Comparison of ENCODE assay signal across 23 cellular contexts in genomic region chr13:90281709-90282108, GRCh38.
"Had no signal": no experiment of that assay in that cellular context is flagged by ENCODE, and none has a peak within 500 bp of the region (broad histone marks: within the 10 kb centered on the region; RNA-seq: fewer than 3 reads in every experiment).

No MANE protein-coding gene starts in this region.

- H3K27ac Mint-ChIP-seq: activated CD4-positive, alpha-beta memory T cell treated with anti-CD3 and anti-CD28 coated beads, Interleukin-2, amount 10 ng/mL, durations not matched to agents 7 days and 5 days; activated CD4-positive, alpha-beta T cell treated with anti-CD3 and anti-CD28 coated beads, Interleukin-2, amount 10 ng/mL, durations not matched to agents 24 days and 14 days; activated CD8-positive, alpha-beta memory T cell treated with anti-CD3 and anti-CD28 coated beads, Interleukin-2, amount 10 ng/mL, durations not matched to agents 7 days and 5 days; activated naive CD4-positive, alpha-beta T cell treated with anti-CD3 and anti-CD28 coated beads, Interleukin-2, amount 50 U/mL, for 24 hours; brain; dendritic cell treated with granulocyte-macrophage colony-stimulating factor and Interleukin-4, amounts not matched to agents 40 ng/mL and 50 ng/mL, for 4 days; naive thymus-derived CD4-positive, alpha-beta T cell; stimulated activated naive B cell treated with anti-CD40 and anti-IgM and Interleukin-4, amounts not matched to agents 10 μg/mL and 1 μg/mL and 100 μg/mL, for 72 hours had no signal

- ATAC-seq: activated CD4-positive, CD25-positive, alpha-beta regulatory T cell treated with anti-CD3 and anti-CD28 coated beads, Interleukin-2, amount 50 U/mL, for 24 hours; activated CD8-positive, alpha-beta memory T cell treated with anti-CD3 and anti-CD28 coated beads, Interleukin-2, amount 10 ng/mL, durations not matched to agents 7 days and 5 days; left lobe of liver; naive thymus-derived CD4-positive, alpha-beta T cell; stimulated activated naive B cell treated with anti-CD40 and anti-IgM and Interleukin-4, amounts not matched to agents 10 μg/mL and 1 μg/mL and 100 μg/mL, for 72 hours had no signal

- H3K27me3 ChIP-seq: transverse colon had no signal

- H3K27me3 Mint-ChIP-seq: activated CD4-positive, alpha-beta memory T cell treated with anti-CD3 and anti-CD28 coated beads, Interleukin-2, amount 10 ng/mL, durations not matched to agents 7 days and 5 days; activated CD4-positive, alpha-beta T cell treated with anti-CD3 and anti-CD28 coated beads, Interleukin-2, amount 10 ng/mL, durations not matched to agents 24 days and 14 days; activated CD8-positive, alpha-beta memory T cell treated with anti-CD3 and anti-CD28 coated beads, Interleukin-2, amount 10 ng/mL, durations not matched to agents 7 days and 5 days; activated naive CD4-positive, alpha-beta T cell treated with anti-CD3 and anti-CD28 coated beads, Interleukin-2, amount 50 U/mL, for 24 hours; dendritic cell treated with granulocyte-macrophage colony-stimulating factor and Interleukin-4, amounts not matched to agents 40 ng/mL and 50 ng/mL, for 4 days; naive thymus-derived CD4-positive, alpha-beta T cell; stimulated activated naive B cell treated with anti-CD40 and anti-IgM and Interleukin-4, amounts not matched to agents 10 μg/mL and 1 μg/mL and 100 μg/mL, for 72 hours had no signal

- DNase-seq: activated CD4-positive, alpha-beta memory T cell treated with anti-CD3 and anti-CD28 coated beads, Interleukin-2, amount 10 ng/mL, durations not matched to agents 7 days and 5 days; activated CD4-positive, alpha-beta T cell treated with anti-CD3 and anti-CD28 coated beads, Interleukin-2, amount 10 ng/mL, durations not matched to agents 24 days and 14 days; activated CD8-positive, alpha-beta memory T cell treated with anti-CD3 and anti-CD28 coated beads, Interleukin-2, amount 10 ng/mL, durations not matched to agents 7 days and 5 days; activated effector memory CD4-positive, alpha-beta T cell treated with anti-CD3 and anti-CD28 coated beads, Interleukin-2, amount 50 U/mL, for 16 hours; activated T-cell treated with anti-CD3 and anti-CD28 coated beads for 4 hours; aorta; effector CD8-positive, alpha-beta T cell; erythroblast; foreskin fibroblast; kidney; naive thymus-derived CD4-positive, alpha-beta T cell; stimulated activated CD4-positive, alpha-beta T cell treated with anti-CD3 and anti-CD28 coated beads, Interleukin-2, amount 100 ng/mL, for 48 hours; stimulated activated CD8-positive, alpha-beta memory T cell treated with anti-CD3 and anti-CD28 coated beads, Interleukin-4, amount 100 ng/mL, for 48 hours; stimulated activated naive B cell treated with anti-CD40 and anti-IgM and Interleukin-4, amounts not matched to agents 10 μg/mL and 1 μg/mL and 100 μg/mL, for 72 hours; transverse colon had no signal

- H3K36me3 ChIP-seq: prostate gland, transverse colon had no signal

- H3K9me3 Mint-ChIP-seq: activated CD4-positive, alpha-beta memory T cell treated with anti-CD3 and anti-CD28 coated beads, Interleukin-2, amount 10 ng/mL, durations not matched to agents 7 days and 5 days; activated CD4-positive, alpha-beta T cell treated with anti-CD3 and anti-CD28 coated beads, Interleukin-2, amount 10 ng/mL, durations not matched to agents 24 days and 14 days; brain; dendritic cell treated with granulocyte-macrophage colony-stimulating factor and Interleukin-4, amounts not matched to agents 40 ng/mL and 50 ng/mL, for 4 days; neural crest cell had no signal

- H3K4me1 ChIP-seq: prostate gland had no signal

- H3K4me3 Mint-ChIP-seq: activated CD4-positive, alpha-beta memory T cell treated with anti-CD3 and anti-CD28 coated beads, Interleukin-2, amount 10 ng/mL, durations not matched to agents 7 days and 5 days; activated CD4-positive, alpha-beta T cell treated with anti-CD3 and anti-CD28 coated beads, Interleukin-2, amount 10 ng/mL, durations not matched to agents 24 days and 14 days; activated CD8-positive, alpha-beta memory T cell treated with anti-CD3 and anti-CD28 coated beads, Interleukin-2, amount 10 ng/mL, durations not matched to agents 7 days and 5 days; activated naive CD4-positive, alpha-beta T cell treated with anti-CD3 and anti-CD28 coated beads, Interleukin-2, amount 50 U/mL, for 24 hours; brain; dendritic cell treated with granulocyte-macrophage colony-stimulating factor and Interleukin-4, amounts not matched to agents 40 ng/mL and 50 ng/mL, for 4 days; naive thymus-derived CD4-positive, alpha-beta T cell; neural crest cell; stimulated activated naive B cell treated with anti-CD40 and anti-IgM and Interleukin-4, amounts not matched to agents 10 μg/mL and 1 μg/mL and 100 μg/mL, for 72 hours had no signal

- H3K4me3 ChIP-seq: lung, prostate gland, transverse colon had no signal

- H3K9me3 ChIP-seq: prostate gland, transverse colon had no signal

- H3K27ac ChIP-seq: prostate gland, transverse colon had no signal

- H3K4me1 Mint-ChIP-seq: activated CD4-positive, alpha-beta memory T cell treated with anti-CD3 and anti-CD28 coated beads, Interleukin-2, amount 10 ng/mL, durations not matched to agents 7 days and 5 days; activated CD4-positive, alpha-beta T cell treated with anti-CD3 and anti-CD28 coated beads, Interleukin-2, amount 10 ng/mL, durations not matched to agents 24 days and 14 days; activated CD8-positive, alpha-beta memory T cell treated with anti-CD3 and anti-CD28 coated beads, Interleukin-2, amount 10 ng/mL, durations not matched to agents 7 days and 5 days; activated naive CD4-positive, alpha-beta T cell treated with anti-CD3 and anti-CD28 coated beads, Interleukin-2, amount 50 U/mL, for 24 hours; brain; naive thymus-derived CD4-positive, alpha-beta T cell; stimulated activated naive B cell treated with anti-CD40 and anti-IgM and Interleukin-4, amounts not matched to agents 10 μg/mL and 1 μg/mL and 100 μg/mL, for 72 hours had no signal

- H3K36me3 Mint-ChIP-seq: activated CD8-positive, alpha-beta memory T cell treated with anti-CD3 and anti-CD28 coated beads, Interleukin-2, amount 10 ng/mL, durations not matched to agents 7 days and 5 days; activated naive CD4-positive, alpha-beta T cell treated with anti-CD3 and anti-CD28 coated beads, Interleukin-2, amount 50 U/mL, for 24 hours; brain; naive thymus-derived CD4-positive, alpha-beta T cell; stimulated activated naive B cell treated with anti-CD40 and anti-IgM and Interleukin-4, amounts not matched to agents 10 μg/mL and 1 μg/mL and 100 μg/mL, for 72 hours had no signal
